In the genomic region with DNA sequence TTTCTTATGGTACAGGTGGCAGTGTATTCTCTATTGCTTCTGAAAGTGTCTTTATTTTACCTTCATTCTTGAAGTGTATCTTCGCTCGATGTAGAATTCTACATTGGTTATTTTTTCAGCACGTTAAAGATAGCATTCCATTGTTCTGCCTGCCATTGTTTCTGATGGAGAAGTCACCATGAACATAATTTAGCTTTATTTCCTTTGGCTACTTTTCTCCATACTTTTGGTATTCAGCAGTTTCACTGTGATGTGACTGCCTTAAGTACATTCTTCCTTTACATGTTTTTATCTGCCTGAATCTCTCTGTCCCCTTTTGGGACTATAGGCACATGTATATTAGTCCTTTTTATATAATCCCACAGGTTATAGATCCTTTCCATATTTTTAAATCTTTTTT, we compare ENCODE assay signal across 6 cellular contexts.
"Had no signal": no experiment of that assay in that cellular context is flagged by ENCODE, and none has a peak within 500 bp of the region (broad histone marks: within the 10 kb centered on the region; RNA-seq: fewer than 3 reads in every experiment).

No MANE protein-coding gene starts in this region.

- H3K4me3 ChIP-seq: GM12878 had no signal

- DNase-seq: GDM1, GF-D8 had no signal

- ATAC-seq: GM12878 had no signal

- FAIRE-seq: GM12878, GM12892, GM18507, GM19239 had no signal
